Comparison of ENCODE assay signal across 14 cellular contexts in the genomic region with DNA sequence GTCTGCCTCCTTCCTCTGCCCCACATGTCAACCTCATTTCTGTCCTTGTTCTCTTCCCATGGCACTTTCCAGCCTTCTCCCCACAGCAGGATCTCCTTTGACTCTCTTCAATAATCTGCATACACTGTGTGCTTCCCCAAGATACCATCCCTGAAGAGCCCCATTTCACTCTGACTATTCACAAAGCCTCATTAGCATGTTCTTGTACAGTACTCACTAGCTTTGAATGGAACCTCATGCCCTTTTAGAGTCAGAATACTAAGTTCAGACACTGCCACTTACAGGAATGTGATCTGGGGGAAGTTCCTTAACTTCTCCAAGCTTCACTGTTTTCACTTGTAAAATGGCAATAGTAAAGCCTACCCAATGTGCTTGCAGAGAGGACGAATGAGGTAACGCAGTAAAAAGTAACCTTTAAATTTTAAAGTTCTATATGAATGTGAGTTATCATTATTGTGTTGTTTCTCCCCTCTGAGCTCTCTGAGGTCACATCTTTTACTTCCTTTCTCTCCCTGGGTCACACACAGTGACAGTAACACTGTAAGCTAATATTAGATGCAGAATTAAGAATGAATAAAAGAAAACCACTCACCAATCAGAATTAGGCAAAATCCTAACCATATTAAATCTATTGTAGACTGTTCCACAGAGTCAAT.
DNase-seq lines count a peak whose midpoint lies in the region; ATAC-seq, FAIRE-seq and TF ChIP-seq lines count a peak whose summit lies in the region.
"Had no signal": no experiment of that assay in that cellular context is flagged by ENCODE, and none has a peak within 500 bp of the region (broad histone marks: within the 10 kb centered on the region; RNA-seq: fewer than 3 reads in every experiment).

No MANE protein-coding gene starts in this region.

- ATAC-seq in GM21367 (IDR thresholded peaks at IDR 0.05; ENCODE audit: unreplicated experiment), result peak; percentile 44
- ATAC-seq in IMR-90 (ENCODE audit: low read depth), result peak; percentile 35
- no peak for ATAC-seq in pancreas
- ATAC-seq: body of pancreas, Panc1 had no signal

- H2AK5ac ChIP-seq in IMR-90 (ENCODE audit: low read depth, low read length), result peak overlapping the region; percentile 84

- no peak for TF ChIP-seq POLR2A in IMR-90 (IDR thresholded peaks at IDR 0.05; ENCODE audit: low read depth, low read length)
- TF ChIP-seq POLR2A in esophagus muscularis mucosa (IDR thresholded peaks at IDR 0.05; ENCODE audit: low read depth), result no peak

- peak overlapping the region; percentile 98 for H2BK20ac ChIP-seq in IMR-90 (ENCODE audit: low read depth, low read length)

- WGBS in IMR-90 (ENCODE audit: extremely low coverage in 2 of 2, insufficient read length in 1 of 2), 2 experiments, result no CpG with 5 or more reads among the region's 2 CpGs
- 86% methylated on average over 2 of the region's 2 CpGs for WGBS in esophagus muscularis mucosa
- WGBS in pancreas, 2 donors, result 74 to 82% methylated on average over 2 of the region's 2 CpGs

- H2AFZ ChIP-seq in IMR-90 (replicated peaks; ENCODE audit: low read length, poor library complexity), result no peak overlapping the region

- CTCF ChIA-PET in IMR-90 (lab: Yijun Ruan, JAX), result interaction anchor here (0.5 to 0.6 kb wide), 2 partner anchors 58 to 136 kb away, joined by 3 to 4 read pairs; no protein-coding TSS in a partner anchor

- BruUV-seq in IMR-90 (replicated peaks; lab: Mats Ljungman, UMichigan), result no TSS peak

- H3K9me1 ChIP-seq in IMR-90 (ENCODE audit: insufficient read depth, low read length), result peaks cover 16% of the 10 kb centered on the region

- peak; percentile 37 for DNase-seq in EH (ENCODE audit: low read depth)
- no peak for DNase-seq in IMR-90
- DNase-seq in esophagus muscularis mucosa (ENCODE audit: extremely low spot score), result peak; percentile 62
- no peak for DNase-seq in NCI-H345 (lab: John Stamatoyannopoulos, UW)
- DNase-seq in globus pallidus (ENCODE audit: low spot score), result no peak
- no peak for DNase-seq in pancreas
- no peak for DNase-seq in NCI-H82 (lab: John Stamatoyannopoulos, UW)
- DNase-seq: activated CD4-positive, CD25-positive, alpha-beta regulatory T cell treated with anti-CD3 and anti-CD28 coated beads, Interleukin-2, amount 50 U/mL, for 72 hours; body of pancreas; DMS153; NCI-H1436; stimulated activated CD4-positive, alpha-beta T cell treated with anti-CD3 and anti-CD28 coated beads, Interleukin-12 subunit alpha, Interleukin-12 subunit beta, amount 100 ng/mL, for 4 hours had no signal

- peak overlapping the region; percentile 77 for H4K5ac ChIP-seq in IMR-90 (ENCODE audit: low read depth, low read length)

- no peak for FAIRE-seq in pancreas (lab: Jason Lieb, UNC)

- no peak overlapping the region for H3K9ac ChIP-seq in IMR-90 (ENCODE audit: low read depth, low read length)

- TF ChIP-seq RAD21 in IMR-90 (IDR thresholded peaks at IDR 0.05; ENCODE audit: low read length), result no peak

- H3K23ac ChIP-seq in IMR-90 (ENCODE audit: low read depth, low read length), result peak overlapping the region; percentile 97

- no peak for TF ChIP-seq CTCF in IMR-90 (conservative IDR thresholded peaks at IDR 0.05; ENCODE audit: low read depth, low read length)
- no peak for TF ChIP-seq CTCF in esophagus muscularis mucosa (IDR thresholded peaks at IDR 0.05)
- TF ChIP-seq CTCF in pancreas (IDR thresholded peaks at IDR 0.05), result no peak

- peak overlapping the region; percentile 91 to 95; a peak in 3 of 4 replicates for H4K8ac ChIP-seq in IMR-90 (ENCODE audit: low read depth in 2 of 2, low read length in 2 of 2)

- H4K20me1 ChIP-seq in IMR-90 (ENCODE audit: insufficient read depth, low read length), result no peaks in the 10 kb centered on the region

- H3K56ac ChIP-seq in IMR-90 (ENCODE audit: extremely low read depth, insufficient read depth, low read length), result peak overlapping the region; percentile 92; the same call in 1 of the 2 replicates

- H3K14ac ChIP-seq in IMR-90 (replicated peaks; ENCODE audit: low read depth, low read length), result peak overlapping the region; percentile 53

- H3K4me2 ChIP-seq in IMR-90 (ENCODE audit: low read depth, low read length), result no peak overlapping the region

- H2BK120ac ChIP-seq in IMR-90 (ENCODE audit: low read depth, low read length), result peak overlapping the region; percentile 97

- peak overlapping the region; percentile 64; the same call in 1 of the 2 replicates for H3K27ac ChIP-seq in IMR-90 (ENCODE audit: insufficient read depth, low read length)
- no peak overlapping the region for H3K27ac ChIP-seq in esophagus muscularis mucosa (replicated peaks in 1 of 4)
- no peak overlapping the region for H3K27ac ChIP-seq in pancreas
- H3K27ac ChIP-seq: body of pancreas had no signal

- TF ChIP-seq EP300 in esophagus muscularis mucosa (IDR thresholded peaks at IDR 0.05), result no peak

- in situ Hi-C loops in IMR-90 (cut with MboI; ENCODE audit: low sequenced_read_pairs), result no loop called here

- H2AK9ac ChIP-seq in IMR-90 (replicated peaks; ENCODE audit: low read depth, low read length, poor library complexity), result peak overlapping the region; percentile 14

- H2BK5ac ChIP-seq in IMR-90 (ENCODE audit: low read depth, low read length, poor library complexity, severe bottlenecking), result peak overlapping the region; percentile 87

- peak overlapping the region; percentile 95 for H3K4ac ChIP-seq in IMR-90 (ENCODE audit: low read depth, low read length)

- H3K4me1 ChIP-seq in IMR-90 (ENCODE audit: control insufficient read depth, insufficient read depth, low read length) (peaks cover 18% of the 10 kb centered on the region), esophagus muscularis mucosa (peaks cover 0 to 21% (median 9%) of the 10 kb centered on the region in 4 donors), pancreas (no peaks in the 10 kb centered on the region)
- H3K4me1 ChIP-seq: body of pancreas had no signal

- intact Hi-C loops in IMR-90 (cut with micrococcal nuclease) (loop anchor here (5.0 kb wide), 2 partner anchors 80 to 100 kb away; no protein-coding TSS in a partner anchor), esophagus muscularis mucosa (cut with DNase I) (no loop called here), pancreas (cut with DNase I) (no loop called here)

- H2BK15ac ChIP-seq in IMR-90 (ENCODE audit: low read depth, low read length), result peak overlapping the region; percentile 92

- POLR2A ChIA-PET in IMR-90 (lab: Charles Lee; ENCODE audit: unreplicated experiment), result no interaction called here

- H3K4me3 ChIP-seq in IMR-90 (ENCODE audit: insufficient read depth, low read depth, low read length) (no peak overlapping the region), esophagus muscularis mucosa (no peak overlapping the region), pancreas (no peak overlapping the region)
- H3K4me3 ChIP-seq: body of pancreas had no signal

- H3K9me3 ChIP-seq in IMR-90 (ENCODE audit: control insufficient read depth, insufficient read depth, low read length) (no peaks in the 10 kb centered on the region), esophagus muscularis mucosa (no peaks in the 10 kb centered on the region), pancreas (no peaks in the 10 kb centered on the region)
- H3K9me3 ChIP-seq: body of pancreas had no signal

- H3K18ac ChIP-seq in IMR-90 (ENCODE audit: low read depth, low read length), result peak overlapping the region; percentile 93

- H3K27me3 ChIP-seq in IMR-90 (ENCODE audit: control insufficient read depth, insufficient read depth, low read length) (no peaks in the 10 kb centered on the region), esophagus muscularis mucosa (no peaks in the 10 kb centered on the region), pancreas (no peaks in the 10 kb centered on the region)
- H3K27me3 ChIP-seq: body of pancreas had no signal

- peak overlapping the region; percentile 94 for H4K91ac ChIP-seq in IMR-90 (ENCODE audit: insufficient read depth, low read depth, low read length)

- 0 out of 4 replicates have a peak, but pooled peaks cover 0 to 3% of the 10 kb centered on the region in 2 experiments for H3K79me1 ChIP-seq in IMR-90 (ENCODE audit: low read depth in 1 of 2, low read length in 2 of 2)

- dilution Hi-C loops in IMR-90 (cut with HindIII; ENCODE audit: low sequenced_read_pairs, unreplicated experiment), result no loop called here

- no peaks in the 10 kb centered on the region for H3K36me3 ChIP-seq in IMR-90 (ENCODE audit: control insufficient read depth, insufficient read depth, low read length)
- no peaks in the 10 kb centered on the region for H3K36me3 ChIP-seq in esophagus muscularis mucosa
- H3K36me3 ChIP-seq in pancreas, result no peaks in the 10 kb centered on the region

TF ChIP-seq in IMR-90, 13 proteins besides CTCF, POLR2A, EP300 and RAD21 (continues in another document):
- TF ChIP-seq CEBPB (IDR thresholded peaks at IDR 0.05; ENCODE audit: low read depth, low read length) (no peak), NFE2L2 (IDR thresholded peaks at IDR 0.05; ENCODE audit: low read depth, low read length) (no peak), BHLHE40 (IDR thresholded peaks at IDR 0.05; ENCODE audit: low read depth, low read length) (no peak), MAZ (IDR thresholded peaks at IDR 0.05; ENCODE audit: borderline replicate concordance, low read depth, low read length) (no peak), RFX5 (IDR thresholded peaks at IDR 0.05; ENCODE audit: low read depth, low read length) (no peak), MAFK (IDR thresholded peaks at IDR 0.05; ENCODE audit: low read depth, low read length) (no peak), CHD1 (IDR thresholded peaks at IDR 0.05; ENCODE audit: low read depth, low read length) (no peak), MXI1 (IDR thresholded peaks at IDR 0.05; ENCODE audit: borderline replicate concordance, low read depth, low read length) (no peak), SMC3 (IDR thresholded peaks at IDR 0.05; ENCODE audit: low read depth, low read length) (no peak), RCOR1 (IDR thresholded peaks at IDR 0.05; ENCODE audit: insufficient replicate concordance, low read length) (no peak), FOS (IDR thresholded peaks at IDR 0.05; ENCODE audit: low read depth, low read length) (no peak)
- TF ChIP-seq, protein P1, sequence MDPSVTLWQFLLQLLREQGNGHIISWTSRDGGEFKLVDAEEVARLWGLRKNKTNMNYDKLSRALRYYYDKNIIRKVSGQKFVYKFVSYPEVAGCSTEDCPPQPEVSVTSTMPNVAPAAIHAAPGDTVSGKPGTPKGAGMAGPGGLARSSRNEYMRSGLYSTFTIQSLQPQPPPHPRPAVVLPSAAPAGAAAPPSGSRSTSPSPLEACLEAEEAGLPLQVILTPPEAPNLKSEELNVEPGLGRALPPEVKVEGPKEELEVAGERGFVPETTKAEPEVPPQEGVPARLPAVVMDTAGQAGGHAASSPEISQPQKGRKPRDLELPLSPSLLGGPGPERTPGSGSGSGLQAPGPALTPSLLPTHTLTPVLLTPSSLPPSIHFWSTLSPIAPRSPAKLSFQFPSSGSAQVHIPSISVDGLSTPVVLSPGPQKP (IDR thresholded peaks at IDR 0.05; ENCODE audit: borderline replicate concordance, low read depth, low read length), result no peak

Comparison
In these comparisons a context has a peak if more than half of its experiments do, and no peak if none do; other contexts are left out.
1. DNase-seq: peak in EH (single experiment) and esophagus muscularis mucosa (single experiment); none in IMR-90 (single experiment), NCI-H345 (single experiment), globus pallidus (single experiment), pancreas (0 of 6) and NCI-H82 (single experiment).
2. ATAC-seq: peak in GM21367 (single experiment) and IMR-90 (single experiment); none in pancreas (0 of 4).